In the genomic region with DNA sequence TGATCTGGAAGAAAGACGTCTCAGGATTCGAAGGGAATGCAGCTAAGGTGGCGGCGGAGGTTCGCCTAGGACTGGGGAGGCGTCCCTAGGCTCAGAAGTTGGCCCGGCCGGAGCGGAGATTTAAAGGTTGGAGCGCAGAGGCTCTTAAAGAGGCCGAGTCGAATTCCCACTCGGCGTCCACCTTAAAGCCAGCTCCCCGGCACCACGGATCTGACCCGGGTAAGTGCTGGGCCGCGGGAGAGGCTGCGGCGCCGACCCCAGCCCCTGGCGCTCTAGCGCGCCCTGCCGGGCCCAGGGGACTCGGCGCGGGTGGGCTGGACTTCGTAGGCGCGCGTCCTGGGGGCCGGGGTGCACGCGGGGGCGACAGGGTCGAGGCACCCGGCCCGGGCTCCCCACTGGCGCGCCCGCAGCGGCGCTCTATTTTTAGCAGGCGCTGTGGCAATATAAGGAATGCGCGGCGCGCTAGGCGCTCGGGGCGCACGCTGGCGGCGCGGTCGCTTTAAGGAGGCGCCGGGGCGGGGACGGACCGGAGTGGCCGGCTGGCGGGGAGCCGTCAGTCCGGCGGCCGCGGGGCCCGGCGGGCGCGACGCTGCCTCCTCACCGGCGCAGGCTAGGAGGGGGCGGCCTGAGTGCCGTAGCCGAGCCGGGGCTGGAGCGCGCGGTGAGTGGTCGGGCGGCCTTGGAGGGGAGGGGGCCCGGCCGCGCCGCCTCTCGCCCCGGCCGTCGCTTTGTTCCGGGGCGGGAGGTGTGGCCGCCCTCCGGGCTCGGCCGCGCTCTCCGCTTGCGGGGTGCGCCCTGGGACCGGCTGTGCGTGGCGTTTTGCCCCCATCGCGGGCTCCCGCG, we compare ENCODE assay signal across 1 cellular context.
TF ChIP-seq lines count a peak whose summit lies in the region.

A gene (plus strand): TSS at position 473 of the 843 bp plus-strand sequence. CDS start 24,305 bp downstream, outside the sequence.

TF ChIP-seq in HepG2, 621 proteins besides CTCF, POLR2A, EP300 and RAD21 (continued from another document and continues in another):
- TF ChIP-seq ZNF446 (CRISPR knock-in tag; IDR thresholded peaks at IDR 0.05) = 0 out of 2 replicates have a peak, but pooled peaks have one; percentile 49
- TF ChIP-seq ZNF891 (CRISPR knock-in tag; IDR thresholded peaks at IDR 0.05) = peak; percentile 8; the same call in 1 of the 2 replicates
- TF ChIP-seq CENPT (CRISPR knock-in tag; IDR thresholded peaks at IDR 0.05; ENCODE audit: low read depth) = 0 out of 2 replicates have a peak, but pooled peaks have one; percentile 40
- TF ChIP-seq, protein P1, sequence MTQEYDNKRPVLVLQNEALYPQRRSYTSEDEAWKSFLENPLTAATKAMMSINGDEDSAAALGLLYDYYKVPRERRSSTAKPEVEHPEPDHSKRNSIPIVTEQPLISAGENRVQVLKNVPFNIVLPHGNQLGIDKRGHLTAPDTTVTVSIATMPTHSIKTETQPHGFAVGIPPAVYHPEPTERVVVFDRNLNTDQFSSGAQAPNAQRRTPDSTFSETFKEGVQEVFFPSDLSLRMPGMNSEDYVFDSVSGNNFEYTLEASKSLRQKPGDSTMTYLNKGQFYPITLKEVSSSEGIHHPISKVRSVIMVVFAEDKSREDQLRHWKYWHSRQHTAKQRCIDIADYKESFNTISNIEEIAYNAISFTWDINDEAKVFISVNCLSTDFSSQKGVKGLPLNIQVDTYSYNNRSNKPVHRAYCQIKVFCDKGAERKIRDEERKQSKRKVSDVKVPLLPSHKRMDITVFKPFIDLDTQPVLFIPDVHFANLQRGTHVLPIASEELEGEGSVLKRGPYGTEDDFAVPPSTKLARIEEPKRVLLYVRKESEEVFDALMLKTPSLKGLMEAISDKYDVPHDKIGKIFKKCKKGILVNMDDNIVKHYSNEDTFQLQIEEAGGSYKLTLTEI (CRISPR knock-in tag; conservative IDR thresholded peaks at IDR 0.05) = no peak
- TF ChIP-seq, protein P2, sequence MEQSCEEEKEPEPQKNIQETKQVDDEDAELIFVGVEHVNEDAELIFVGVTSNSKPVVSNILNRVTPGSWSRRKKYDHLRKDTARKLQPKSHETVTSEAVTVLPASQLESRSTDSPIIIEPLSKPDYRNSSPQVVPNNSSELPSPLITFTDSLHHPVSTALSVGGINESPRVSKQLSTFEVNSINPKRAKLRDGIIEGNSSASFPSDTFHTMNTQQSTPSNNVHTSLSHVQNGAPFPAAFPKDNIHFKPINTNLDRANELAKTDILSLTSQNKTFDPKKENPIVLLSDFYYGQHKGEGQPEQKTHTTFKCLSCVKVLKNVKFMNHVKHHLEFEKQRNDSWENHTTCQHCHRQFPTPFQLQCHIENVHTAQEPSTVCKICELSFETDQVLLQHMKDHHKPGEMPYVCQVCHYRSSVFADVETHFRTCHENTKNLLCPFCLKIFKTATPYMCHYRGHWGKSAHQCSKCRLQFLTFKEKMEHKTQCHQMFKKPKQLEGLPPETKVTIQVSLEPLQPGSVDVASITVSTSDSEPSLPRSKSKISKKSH (CRISPR knock-in tag; IDR thresholded peaks at IDR 0.05; ENCODE audit: borderline replicate concordance) = peak; percentile 38; the same call in 1 of the 2 replicates
- TF ChIP-seq ZNF160 (CRISPR knock-in tag; IDR thresholded peaks at IDR 0.05) = peak; percentile 51; the same call in 1 of the 2 replicates
- TF ChIP-seq ZFP36L1 (CRISPR knock-in tag; IDR thresholded peaks at IDR 0.05) = no peak
- TF ChIP-seq PRMT3 (CRISPR knock-in tag; IDR thresholded peaks at IDR 0.05; ENCODE audit: borderline replicate concordance, low read depth) = no peak
- 0 out of 2 replicates have a peak, but pooled peaks have one; percentile 29 for TF ChIP-seq CEBPB (IDR thresholded peaks at IDR 0.05; ENCODE audit: borderline replicate concordance, low read depth, low read length)
- no peak for TF ChIP-seq MBNL3 (CRISPR knock-in tag; conservative IDR thresholded peaks at IDR 0.05)
- TF ChIP-seq, protein P3, sequence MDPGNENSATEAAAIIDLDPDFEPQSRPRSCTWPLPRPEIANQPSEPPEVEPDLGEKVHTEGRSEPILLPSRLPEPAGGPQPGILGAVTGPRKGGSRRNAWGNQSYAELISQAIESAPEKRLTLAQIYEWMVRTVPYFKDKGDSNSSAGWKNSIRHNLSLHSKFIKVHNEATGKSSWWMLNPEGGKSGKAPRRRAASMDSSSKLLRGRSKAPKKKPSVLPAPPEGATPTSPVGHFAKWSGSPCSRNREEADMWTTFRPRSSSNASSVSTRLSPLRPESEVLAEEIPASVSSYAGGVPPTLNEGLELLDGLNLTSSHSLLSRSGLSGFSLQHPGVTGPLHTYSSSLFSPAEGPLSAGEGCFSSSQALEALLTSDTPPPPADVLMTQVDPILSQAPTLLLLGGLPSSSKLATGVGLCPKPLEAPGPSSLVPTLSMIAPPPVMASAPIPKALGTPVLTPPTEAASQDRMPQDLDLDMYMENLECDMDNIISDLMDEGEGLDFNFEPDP (CRISPR knock-in tag; conservative IDR thresholded peaks at IDR 0.05) = 0 out of 2 replicates have a peak, but pooled peaks have one; percentile 71
- TF ChIP-seq KDM5B (CRISPR knock-in tag; IDR thresholded peaks at IDR 0.05; ENCODE audit: borderline replicate concordance) = peak; percentile 71
- TF ChIP-seq, protein P4, sequence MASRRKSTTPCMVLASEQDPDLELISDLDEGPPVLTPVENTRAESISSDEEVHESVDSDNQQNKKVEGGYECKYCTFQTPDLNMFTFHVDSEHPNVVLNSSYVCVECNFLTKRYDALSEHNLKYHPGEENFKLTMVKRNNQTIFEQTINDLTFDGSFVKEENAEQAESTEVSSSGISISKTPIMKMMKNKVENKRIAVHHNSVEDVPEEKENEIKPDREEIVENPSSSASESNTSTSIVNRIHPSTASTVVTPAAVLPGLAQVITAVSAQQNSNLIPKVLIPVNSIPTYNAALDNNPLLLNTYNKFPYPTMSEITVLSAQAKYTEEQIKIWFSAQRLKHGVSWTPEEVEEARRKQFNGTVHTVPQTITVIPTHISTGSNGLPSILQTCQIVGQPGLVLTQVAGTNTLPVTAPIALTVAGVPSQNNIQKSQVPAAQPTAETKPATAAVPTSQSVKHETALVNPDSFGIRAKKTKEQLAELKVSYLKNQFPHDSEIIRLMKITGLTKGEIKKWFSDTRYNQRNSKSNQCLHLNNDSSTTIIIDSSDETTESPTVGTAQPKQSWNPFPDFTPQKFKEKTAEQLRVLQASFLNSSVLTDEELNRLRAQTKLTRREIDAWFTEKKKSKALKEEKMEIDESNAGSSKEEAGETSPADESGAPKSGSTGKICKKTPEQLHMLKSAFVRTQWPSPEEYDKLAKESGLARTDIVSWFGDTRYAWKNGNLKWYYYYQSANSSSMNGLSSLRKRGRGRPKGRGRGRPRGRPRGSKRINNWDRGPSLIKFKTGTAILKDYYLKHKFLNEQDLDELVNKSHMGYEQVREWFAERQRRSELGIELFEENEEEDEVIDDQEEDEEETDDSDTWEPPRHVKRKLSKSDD (CRISPR knock-in tag; IDR thresholded peaks at IDR 0.05; ENCODE audit: low read depth) = 0 out of 2 replicates have a peak, but pooled peaks have one; percentile 16
- peak; percentile 18; the same call in 1 of the 2 replicates for TF ChIP-seq KLF12 (CRISPR knock-in tag; IDR thresholded peaks at IDR 0.05; ENCODE audit: borderline replicate concordance)
- TF ChIP-seq, protein P5, sequence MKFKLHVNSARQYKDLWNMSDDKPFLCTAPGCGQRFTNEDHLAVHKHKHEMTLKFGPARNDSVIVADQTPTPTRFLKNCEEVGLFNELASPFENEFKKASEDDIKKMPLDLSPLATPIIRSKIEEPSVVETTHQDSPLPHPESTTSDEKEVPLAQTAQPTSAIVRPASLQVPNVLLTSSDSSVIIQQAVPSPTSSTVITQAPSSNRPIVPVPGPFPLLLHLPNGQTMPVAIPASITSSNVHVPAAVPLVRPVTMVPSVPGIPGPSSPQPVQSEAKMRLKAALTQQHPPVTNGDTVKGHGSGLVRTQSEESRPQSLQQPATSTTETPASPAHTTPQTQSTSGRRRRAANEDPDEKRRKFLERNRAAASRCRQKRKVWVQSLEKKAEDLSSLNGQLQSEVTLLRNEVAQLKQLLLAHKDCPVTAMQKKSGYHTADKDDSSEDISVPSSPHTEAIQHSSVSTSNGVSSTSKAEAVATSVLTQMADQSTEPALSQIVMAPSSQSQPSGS (CRISPR knock-in tag; IDR thresholded peaks at IDR 0.05) = peak; percentile 56; the same call in 1 of the 2 replicates
- 0 out of 2 replicates have a peak, but pooled peaks have one; percentile 51 for TF ChIP-seq ZNF543 (CRISPR knock-in tag; IDR thresholded peaks at IDR 0.05)
- peak; percentile 85 for TF ChIP-seq SKI (IDR thresholded peaks at IDR 0.05; ENCODE audit: partially characterized antibody)
- peak; percentile 78; the same call in 1 of the 2 replicates for TF ChIP-seq RNF2 (conservative IDR thresholded peaks at IDR 0.05; ENCODE audit: low read depth)
- TF ChIP-seq, protein P6, sequence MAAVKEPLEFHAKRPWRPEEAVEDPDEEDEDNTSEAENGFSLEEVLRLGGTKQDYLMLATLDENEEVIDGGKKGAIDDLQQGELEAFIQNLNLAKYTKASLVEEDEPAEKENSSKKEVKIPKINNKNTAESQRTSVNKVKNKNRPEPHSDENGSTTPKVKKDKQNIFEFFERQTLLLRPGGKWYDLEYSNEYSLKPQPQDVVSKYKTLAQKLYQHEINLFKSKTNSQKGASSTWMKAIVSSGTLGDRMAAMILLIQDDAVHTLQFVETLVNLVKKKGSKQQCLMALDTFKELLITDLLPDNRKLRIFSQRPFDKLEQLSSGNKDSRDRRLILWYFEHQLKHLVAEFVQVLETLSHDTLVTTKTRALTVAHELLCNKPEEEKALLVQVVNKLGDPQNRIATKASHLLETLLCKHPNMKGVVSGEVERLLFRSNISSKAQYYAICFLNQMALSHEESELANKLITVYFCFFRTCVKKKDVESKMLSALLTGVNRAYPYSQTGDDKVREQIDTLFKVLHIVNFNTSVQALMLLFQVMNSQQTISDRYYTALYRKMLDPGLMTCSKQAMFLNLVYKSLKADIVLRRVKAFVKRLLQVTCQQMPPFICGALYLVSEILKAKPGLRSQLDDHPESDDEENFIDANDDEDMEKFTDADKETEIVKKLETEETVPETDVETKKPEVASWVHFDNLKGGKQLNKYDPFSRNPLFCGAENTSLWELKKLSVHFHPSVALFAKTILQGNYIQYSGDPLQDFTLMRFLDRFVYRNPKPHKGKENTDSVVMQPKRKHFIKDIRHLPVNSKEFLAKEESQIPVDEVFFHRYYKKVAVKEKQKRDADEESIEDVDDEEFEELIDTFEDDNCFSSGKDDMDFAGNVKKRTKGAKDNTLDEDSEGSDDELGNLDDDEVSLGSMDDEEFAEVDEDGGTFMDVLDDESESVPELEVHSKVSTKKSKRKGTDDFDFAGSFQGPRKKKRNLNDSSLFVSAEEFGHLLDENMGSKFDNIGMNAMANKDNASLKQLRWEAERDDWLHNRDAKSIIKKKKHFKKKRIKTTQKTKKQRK (IDR thresholded peaks at IDR 0.05; ENCODE audit: low read length) = no peak
- peak; percentile 58 for TF ChIP-seq PHF8 (CRISPR knock-in tag; IDR thresholded peaks at IDR 0.05)
- TF ChIP-seq HOXD1 (CRISPR knock-in tag; IDR thresholded peaks at IDR 0.05) = peak; percentile 60; the same call in 1 of the 2 replicates
- TF ChIP-seq SNAI1 (CRISPR knock-in tag; IDR thresholded peaks at IDR 0.05; ENCODE audit: borderline replicate concordance) = no peak
- TF ChIP-seq SOX5 (CRISPR knock-in tag; IDR thresholded peaks at IDR 0.05; ENCODE audit: borderline replicate concordance) = 0 out of 2 replicates have a peak, but pooled peaks have one; percentile 7
- TF ChIP-seq ZNF333 (CRISPR knock-in tag; IDR thresholded peaks at IDR 0.05; ENCODE audit: borderline replicate concordance) = no peak
- peak; percentile 7; the same call in 1 of the 2 replicates for TF ChIP-seq NCOA2 (CRISPR knock-in tag; IDR thresholded peaks at IDR 0.05)
- TF ChIP-seq SMYD3 (CRISPR knock-in tag; IDR thresholded peaks at IDR 0.05) = no peak
- no peak for TF ChIP-seq HIVEP1 (CRISPR knock-in tag; IDR thresholded peaks at IDR 0.05)
- 0 out of 2 replicates have a peak, but pooled peaks have one; percentile 16 for TF ChIP-seq KMT2B (CRISPR knock-in tag; IDR thresholded peaks at IDR 0.05)
- no peak for TF ChIP-seq POLR2AphosphoS2 (IDR thresholded peaks at IDR 0.05; ENCODE audit: low read depth, low read length)
- TF ChIP-seq GABPA (IDR thresholded peaks at IDR 0.05; ENCODE audit: low read depth, low read length) = no peak
- no peak for TF ChIP-seq GABPA (CRISPR knock-in tag; IDR thresholded peaks at IDR 0.05; ENCODE audit: low read depth)
- no peak for TF ChIP-seq MLLT10 (CRISPR knock-in tag; IDR thresholded peaks at IDR 0.05)
- no peak for TF ChIP-seq NFRKB (IDR thresholded peaks at IDR 0.05)
- no peak for TF ChIP-seq FOSL1 (CRISPR knock-in tag; IDR thresholded peaks at IDR 0.05; ENCODE audit: borderline replicate concordance)
- TF ChIP-seq, protein P7, sequence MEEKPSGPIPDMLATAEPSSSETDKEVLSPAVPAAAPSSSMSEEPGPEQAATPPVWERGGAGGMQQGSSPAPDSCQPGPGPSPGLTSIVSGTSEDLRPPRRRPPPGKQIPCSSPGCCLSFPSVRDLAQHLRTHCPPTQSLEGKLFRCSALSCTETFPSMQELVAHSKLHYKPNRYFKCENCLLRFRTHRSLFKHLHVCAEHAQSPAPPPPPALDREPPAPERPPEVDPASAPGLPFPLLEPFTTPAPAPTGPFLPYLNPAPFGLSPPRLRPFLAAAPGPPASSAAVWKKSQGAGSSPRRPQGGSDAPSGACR (CRISPR knock-in tag; IDR thresholded peaks at IDR 0.05) = no peak
- no peak for TF ChIP-seq MEIS1 (CRISPR knock-in tag; IDR thresholded peaks at IDR 0.05; ENCODE audit: borderline replicate concordance)
- TF ChIP-seq, protein P8, sequence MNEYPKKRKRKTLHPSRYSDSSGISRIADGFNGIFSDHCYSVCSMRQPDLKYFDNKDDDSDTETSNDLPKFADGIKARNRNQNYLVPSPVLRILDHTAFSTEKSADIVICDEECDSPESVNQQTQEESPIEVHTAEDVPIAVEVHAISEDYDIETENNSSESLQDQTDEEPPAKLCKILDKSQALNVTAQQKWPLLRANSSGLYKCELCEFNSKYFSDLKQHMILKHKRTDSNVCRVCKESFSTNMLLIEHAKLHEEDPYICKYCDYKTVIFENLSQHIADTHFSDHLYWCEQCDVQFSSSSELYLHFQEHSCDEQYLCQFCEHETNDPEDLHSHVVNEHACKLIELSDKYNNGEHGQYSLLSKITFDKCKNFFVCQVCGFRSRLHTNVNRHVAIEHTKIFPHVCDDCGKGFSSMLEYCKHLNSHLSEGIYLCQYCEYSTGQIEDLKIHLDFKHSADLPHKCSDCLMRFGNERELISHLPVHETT (CRISPR knock-in tag; conservative IDR thresholded peaks at IDR 0.05) = no peak
- TF ChIP-seq YY1 (IDR thresholded peaks at IDR 0.05; ENCODE audit: insufficient read depth, insufficient replicate concordance, low read depth, low read length) = peak; percentile 27
- peak; percentile 19 for TF ChIP-seq CBX1 (IDR thresholded peaks at IDR 0.05; ENCODE audit: low read depth)
- no peak for TF ChIP-seq ZNF343 (CRISPR knock-in tag; IDR thresholded peaks at IDR 0.05)
